Comparison of ENCODE assay signal across 8 cellular contexts in genomic region chr12:111599459-111600295, GRCh38.
DNase-seq lines count a peak whose midpoint lies in the region; ATAC-seq and TF ChIP-seq lines count a peak whose summit lies in the region.

No MANE protein-coding gene starts in this region.

- CTCF ChIA-PET in AG04449 (lab: Yijun Ruan, JAX) = no interaction called here

- peak; percentile 62 for DNase-seq in AG04449 (ENCODE audit: low read depth, low spot score)
- DNase-seq in NCI-H2227 (lab: John Stamatoyannopoulos, UW; ENCODE audit: unreplicated experiment) = peak; percentile 97
- peak; percentile 67 to 71 (median 69) for DNase-seq in activated CD4-positive, CD25-positive, alpha-beta regulatory T cell (lab: John Stamatoyannopoulos, UW)
- peak in 59 of 61 donors; percentile 44 to 92 (median 80) for DNase-seq in caudate nucleus (lab: John Stamatoyannopoulos, UW)
- DNase-seq in inferior parietal cortex (ENCODE audit: extremely low spot score) = peak; percentile 80
- peak; percentile 86 for DNase-seq in smooth muscle cell of the brain vasculature (ENCODE audit: low read depth, low spot score)

- POLR2A ChIA-PET in AG04449 (lab: Yijun Ruan, JAX) = interaction anchor here (0.6 kb wide), 1 partner anchor 31 kb away, joined by 3 read pairs; no protein-coding TSS in a partner anchor

- peak overlapping the region; percentile 93 for H3K27ac ChIP-seq in caudate nucleus (ENCODE audit: low read depth, low read length)

- ATAC-seq in GM18870 (IDR thresholded peaks at IDR 0.05; ENCODE audit: unreplicated experiment) (peak; percentile 68), HG03108 (IDR thresholded peaks at IDR 0.05; ENCODE audit: unreplicated experiment) (peak; percentile 51)

- no peak for TF ChIP-seq CTCF in AG04449 (IDR thresholded peaks at IDR 0.05; ENCODE audit: insufficient read depth, low read length, missing control alignments)

- H3K4me3 ChIP-seq in AG04449 (ENCODE audit: low read depth, low read length) = peak overlapping the region; percentile 78

Comparison
In these comparisons a context has a peak if more than half of its experiments do, and no peak if none do; other contexts are left out.
1. Peak in every context shown above with its lines: DNase-seq, ATAC-seq, H3K4me3 ChIP-seq and H3K27ac ChIP-seq.